In the genomic region with DNA sequence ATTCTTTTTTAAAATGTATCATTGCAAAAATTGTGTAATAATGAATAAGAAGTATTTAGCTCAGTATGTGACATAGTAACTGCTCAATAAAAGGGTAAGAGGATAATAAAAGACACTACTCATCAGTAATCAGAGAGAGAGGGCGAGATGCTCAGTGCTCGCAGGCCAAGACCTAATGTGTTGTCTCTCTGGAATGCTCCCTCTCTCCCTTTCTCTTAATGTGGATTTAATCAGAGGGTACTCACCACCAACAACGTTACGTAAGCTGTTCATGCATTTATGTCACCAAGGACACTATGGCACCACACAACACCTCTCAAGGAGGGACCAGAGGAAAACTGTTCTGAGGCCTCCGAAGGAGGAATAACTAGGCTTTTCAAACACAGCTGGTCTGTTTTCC, we compare ENCODE assay signal across 30 cellular contexts.
"Had no signal": no experiment of that assay in that cellular context is flagged by ENCODE, and none has a peak within 500 bp of the region (broad histone marks: within the 10 kb centered on the region; RNA-seq: fewer than 3 reads in every experiment).

No MANE protein-coding gene starts in this region.

- H3K9me3 Mint-ChIP-seq: activated T-cell treated with anti-CD3 and anti-CD28 coated beads, Interleukin-2, amount 50 U/mL, for 72 hours; dendritic cell treated with granulocyte-macrophage colony-stimulating factor and Interleukin-4, amounts not matched to agents 40 ng/mL and 50 ng/mL, for 4 days; endodermal cell; mesothelial cell of epicardium; nephron progenitor cell; stimulated activated naive CD8-positive, alpha-beta T cell treated with anti-CD3 and anti-CD28 coated beads, Interleukin-15, amount 100 ng/mL, for 72 hours; T-helper 2 cell treated with Interferon-gamma antibody and Interleukin-4, amounts not matched to agents 5 μg/mL and 100 μg/mL, for 36 hours; type B pancreatic cell had no signal

- H3K36me3 Mint-ChIP-seq: activated naive CD8-positive, alpha-beta T cell; naive B cell; type B pancreatic cell had no signal

- DNase-seq: activated CD4-positive, alpha-beta T cell treated with anti-CD3 and anti-CD28 coated beads for 36 hours; activated CD4-positive, CD25-positive, alpha-beta regulatory T cell; activated effector memory CD4-positive, alpha-beta T cell treated with Interleukin-2 at 50 U/mL for 16 hours; activated naive CD4-positive, alpha-beta T cell treated with Interleukin-2 at 50 U/mL for 16 hours; activated T-cell treated with anti-CD3 and anti-CD28 coated beads for 4 hours; activated T-cell treated with anti-CD3 and anti-CD28 coated beads, Interleukin-2, amount 50 U/mL, for 72 hours; brain microvascular endothelial cell; endodermal cell; gastrocnemius medialis; glutamatergic neuron; kidney; left colon; naive B cell; nephron progenitor cell; right lobe of liver; stimulated activated CD4-positive, alpha-beta T cell treated with anti-CD3 and anti-CD28 coated beads, Interleukin-12 subunit alpha, Interleukin-12 subunit beta, amount 100 ng/mL, for 4 hours; stimulated activated CD4-positive, alpha-beta T cell treated with anti-CD3 and anti-CD28 coated beads, Interleukin-4, amount 100 ng/mL, for 1 hour; stimulated activated naive CD8-positive, alpha-beta T cell treated with anti-CD3 and anti-CD28 coated beads, Interleukin-15, amount 100 ng/mL, for 72 hours; substantia nigra had no signal

- H3K79me2 ChIP-seq: hepatocyte had no signal

- H3K27me3 Mint-ChIP-seq: activated CD4-positive, alpha-beta T cell treated with anti-CD3 and anti-CD28 coated beads for 36 hours; activated naive CD8-positive, alpha-beta T cell; dendritic cell treated with granulocyte-macrophage colony-stimulating factor and Interleukin-4, amounts not matched to agents 40 ng/mL and 50 ng/mL, for 4 days; naive B cell; stimulated activated naive CD8-positive, alpha-beta T cell treated with anti-CD3 and anti-CD28 coated beads, Interleukin-15, amount 100 ng/mL, for 72 hours; type B pancreatic cell had no signal

- H3K4me1 Mint-ChIP-seq: activated CD4-positive, alpha-beta T cell treated with anti-CD3 and anti-CD28 coated beads for 36 hours; mesothelial cell of epicardium had no signal

- H3K27ac ChIP-seq: brain microvascular endothelial cell, gastrocnemius medialis, hepatocyte, neutrophil, right lobe of liver, skin epidermis, vagina had no signal

- H3K27me3 ChIP-seq: brain microvascular endothelial cell, gastrocnemius medialis, hepatocyte, neutrophil, right lobe of liver, vagina had no signal

- FAIRE-seq: astrocyte, kidney had no signal

- H3K4me1 ChIP-seq: gastrocnemius medialis, vagina had no signal

- H3K36me3 ChIP-seq: brain microvascular endothelial cell, gastrocnemius medialis, neutrophil, right lobe of liver, vagina had no signal

- H3K9me3 ChIP-seq: gastrocnemius medialis, neutrophil, right lobe of liver, vagina had no signal

- H3K4me2 ChIP-seq: hepatocyte had no signal

- H3K27ac Mint-ChIP-seq: activated CD4-positive, alpha-beta T cell treated with anti-CD3 and anti-CD28 coated beads for 36 hours; activated naive CD8-positive, alpha-beta T cell; activated T-cell treated with anti-CD3 and anti-CD28 coated beads, Interleukin-2, amount 50 U/mL, for 72 hours; dendritic cell treated with granulocyte-macrophage colony-stimulating factor and Interleukin-4, amounts not matched to agents 40 ng/mL and 50 ng/mL, for 4 days; endodermal cell; mesothelial cell of epicardium; T-helper 2 cell treated with Interferon-gamma antibody and Interleukin-4, amounts not matched to agents 5 μg/mL and 100 μg/mL, for 36 hours; type B pancreatic cell had no signal

- H3K4me3 ChIP-seq: gastrocnemius medialis, hepatocyte, right lobe of liver, skin epidermis, vagina had no signal

- H3K4me3 Mint-ChIP-seq: activated CD4-positive, alpha-beta T cell treated with anti-CD3 and anti-CD28 coated beads for 36 hours; activated naive CD8-positive, alpha-beta T cell; activated T-cell treated with anti-CD3 and anti-CD28 coated beads, Interleukin-2, amount 50 U/mL, for 72 hours; dendritic cell treated with granulocyte-macrophage colony-stimulating factor and Interleukin-4, amounts not matched to agents 40 ng/mL and 50 ng/mL, for 4 days; endodermal cell; mesothelial cell of epicardium; naive B cell; nephron progenitor cell; stimulated activated naive CD8-positive, alpha-beta T cell treated with anti-CD3 and anti-CD28 coated beads, Interleukin-15, amount 100 ng/mL, for 72 hours; T-helper 2 cell treated with Interferon-gamma antibody and Interleukin-4, amounts not matched to agents 5 μg/mL and 100 μg/mL, for 36 hours; type B pancreatic cell had no signal

- H2AFZ ChIP-seq: hepatocyte had no signal

- ATAC-seq: activated CD4-positive, alpha-beta T cell treated with anti-CD3 and anti-CD28 coated beads for 36 hours; activated T-cell treated with anti-CD3 and anti-CD28 coated beads, Interleukin-2, amount 50 U/mL, for 72 hours; esophagus mucosa; gastrocnemius medialis; left colon; right lobe of liver; stimulated activated naive CD8-positive, alpha-beta T cell treated with anti-CD3 and anti-CD28 coated beads, Interleukin-15, amount 100 ng/mL, for 72 hours had no signal
